Comparison of ENCODE assay signal across 8 cellular contexts in the genomic region with DNA sequence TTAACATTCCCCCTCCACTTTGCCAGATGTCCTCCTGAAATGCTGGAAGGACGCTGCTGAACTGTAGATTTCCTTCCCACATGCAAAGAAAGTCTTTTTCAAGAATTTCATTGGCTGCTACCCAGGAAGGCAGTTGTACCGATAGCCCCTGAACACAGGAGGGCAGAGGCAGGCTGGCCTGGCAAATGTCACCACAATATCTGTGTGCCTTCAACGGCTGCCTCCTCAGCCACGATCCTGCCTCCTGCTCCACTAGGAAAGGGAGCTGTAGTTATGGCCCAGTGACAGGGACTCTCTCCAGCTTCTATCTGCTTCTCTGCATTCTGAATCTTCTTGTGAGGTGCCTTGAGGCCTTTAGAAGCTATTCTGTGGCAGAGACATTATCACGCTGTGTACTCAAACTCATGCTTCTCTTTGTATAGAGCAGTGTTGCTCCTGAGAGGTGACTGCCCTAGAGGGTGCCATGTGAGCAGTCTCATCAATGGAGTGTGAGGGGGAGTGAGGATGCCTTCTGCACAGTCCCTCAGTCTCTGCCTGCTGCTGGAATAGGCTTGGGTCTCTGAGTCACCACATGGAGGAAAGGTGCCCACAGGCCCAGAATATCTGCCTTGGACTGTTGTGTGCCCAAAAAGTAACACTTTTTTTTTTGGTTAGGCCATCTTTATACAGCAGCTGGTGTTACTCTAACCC.
DNase-seq lines count a peak whose midpoint lies in the region; ATAC-seq and TF ChIP-seq lines count a peak whose summit lies in the region.

No MANE protein-coding gene starts in this region.

- no peak overlapping the region for H3K27ac Mint-ChIP-seq in CD4-positive, alpha-beta memory T cell

- ATAC-seq in HCT116 (peak; percentile 86), left colon (peak; percentile 63), GM21737 (IDR thresholded peaks at IDR 0.05; ENCODE audit: unreplicated experiment) (no peak)

- TF ChIP-seq RAD21 in HCT116 (IDR thresholded peaks at IDR 0.05; ENCODE audit: low read depth) = peak; percentile 61

- H3K9me3 Mint-ChIP-seq in CD4-positive, alpha-beta memory T cell = no peaks in the 10 kb centered on the region

- H3K27me3 Mint-ChIP-seq in CD4-positive, alpha-beta memory T cell = peaks cover 8% of the 10 kb centered on the region in 2 donors

- no peak overlapping the region for H3K4me3 ChIP-seq in HCT116 (replicated peaks in 1 of 2; ENCODE audit: low read depth in 1 of 2, low read length in 2 of 2)
- no peak overlapping the region for H3K4me3 ChIP-seq in breast epithelium
- no peak overlapping the region for H3K4me3 ChIP-seq in transverse colon
- no peak overlapping the region for H3K4me3 ChIP-seq in CD4-positive, alpha-beta memory T cell (ENCODE audit: low read length in 2 of 2)

- peaks cover 0 to 6% (median under 1%) of the 10 kb centered on the region in 4 donors for H3K4me1 Mint-ChIP-seq in CD4-positive, alpha-beta memory T cell

- TF ChIP-seq POLR2A in HCT116 (IDR thresholded peaks at IDR 0.05; ENCODE audit: borderline replicate concordance, extremely low read depth, insufficient read depth, insufficient read length) (no peak), breast epithelium (IDR thresholded peaks at IDR 0.05) (no peak), transverse colon (IDR thresholded peaks at IDR 0.05) (no peak)

- BruUV-seq in HCT116 (replicated peaks; lab: Mats Ljungman, UMichigan) = no TSS peak

- H3K27ac ChIP-seq in HCT116 (ENCODE audit: low read depth, low read length) = no peak overlapping the region
- H3K27ac ChIP-seq in breast epithelium = peak overlapping the region in 1 of 2 donors; percentile 29
- H3K27ac ChIP-seq in transverse colon = peak overlapping the region in 3 of 4 donors; percentile 53 to 74 (median 63)
- H3K27ac ChIP-seq in CD4-positive, alpha-beta memory T cell (ENCODE audit: low read depth, low read length) = no peak overlapping the region

- DNase-seq in GDM1 (lab: John Stamatoyannopoulos, UW) = peak; percentile 76
- DNase-seq in HCT116 (ENCODE audit: low read depth, low spot score) = no peak
- peak; percentile 72 to 84 for DNase-seq in NCI-H524 (lab: John Stamatoyannopoulos, UW)
- DNase-seq in breast epithelium (ENCODE audit: low spot score in 2 of 2) = peak in 1 of 2 donors; percentile 33
- DNase-seq in left colon = peak; percentile 28 to 36
- DNase-seq in transverse colon = peak; percentile 28
- no peak for DNase-seq in CD4-positive, alpha-beta memory T cell

- POLR2A ChIA-PET in HCT116 (lab: Charles Lee) = no interaction called here
- POLR2A ChIA-PET in CD4-positive, alpha-beta memory T cell (lab: Charles Lee; ENCODE audit: partially characterized antibody) = no interaction called here

- no peaks in the 10 kb centered on the region for H3K36me3 Mint-ChIP-seq in CD4-positive, alpha-beta memory T cell

- TF ChIP-seq CTCF in HCT116 (IDR thresholded peaks at IDR 0.05 in 2 of 3, conservative IDR thresholded peaks at IDR 0.05 in 1 of 3; ENCODE audit: borderline replicate concordance in 1 of 3, insufficient read depth in 1 of 3, low read depth in 2 of 3, low read length in 2 of 3) = peak; percentile 17 to 51 (median 41); a peak in 4 of 6 replicates
- peak in 2 of 3 donors; percentile 34 to 44 for TF ChIP-seq CTCF in breast epithelium (IDR thresholded peaks at IDR 0.05)
- peak; percentile 17 to 41 (median 30) for TF ChIP-seq CTCF in transverse colon (IDR thresholded peaks at IDR 0.05)

- TF ChIP-seq EP300 in transverse colon (IDR thresholded peaks at IDR 0.05; ENCODE audit: low read depth) = no peak

- H3K27me3 ChIP-seq in HCT116 (ENCODE audit: insufficient read depth, low read length) = no peaks in the 10 kb centered on the region; the same call in 1 of the 2 replicates
- no peaks in the 10 kb centered on the region for H3K27me3 ChIP-seq in breast epithelium
- H3K27me3 ChIP-seq in transverse colon = peaks cover 4% of the 10 kb centered on the region
- no peaks in the 10 kb centered on the region for H3K27me3 ChIP-seq in CD4-positive, alpha-beta memory T cell (ENCODE audit: insufficient read depth, low read length)

- H4K20me1 ChIP-seq in HCT116 (ENCODE audit: insufficient read depth) = no peaks in the 10 kb centered on the region

- H2AFZ ChIP-seq in HCT116 (ENCODE audit: low read depth, low read length, poor library complexity, severe bottlenecking) = no peak overlapping the region

- H3K9me2 ChIP-seq in HCT116 (ENCODE audit: insufficient read depth) = no peaks in the 10 kb centered on the region

- no peaks in the 10 kb centered on the region for H3K79me2 ChIP-seq in HCT116 (ENCODE audit: insufficient read depth, low read length)

- RAD21 ChIA-PET in HCT116 (lab: Charles Lee; ENCODE audit: low non-redundant PET in 1 of 2, low total read pairs in 2 of 2, uncharacterized antibody in 2 of 2, unreplicated experiment in 2 of 2) = no interaction called here

- in situ Hi-C loops in transverse colon (cut with MboI; ENCODE audit: low pct_ligation_motif_present in 1 of 4, low pct_unique_long_range_greater_than_20kb in 1 of 4, low sequenced_read_pairs in 3 of 4) = no loop called here

- H3K4me1 ChIP-seq in HCT116 (ENCODE audit: control insufficient read depth in 1 of 2, insufficient read depth in 2 of 2, low read length in 2 of 2) (no peaks in the 10 kb centered on the region), breast epithelium (no peaks in the 10 kb centered on the region), transverse colon (peaks cover 3 to 16% (median 8%) of the 10 kb centered on the region in 4 donors)
- H3K4me1 ChIP-seq in CD4-positive, alpha-beta memory T cell (ENCODE audit: insufficient read depth, low read length) = no peaks in the 10 kb centered on the region

- no peak overlapping the region for H3K4me2 ChIP-seq in HCT116 (ENCODE audit: low read length)

- intact Hi-C loops in HCT116 (cut with micrococcal nuclease) = loop anchor here (5.0 kb wide), 2 partner anchors 499 to 574 kb away; a partner anchor contains a TSS
- intact Hi-C loops in breast epithelium (cut with DNase I; ENCODE audit: low total_unique reads) = no loop called here
- intact Hi-C loops in left colon (cut with DNase I, micrococcal nuclease) = no loop called here
- intact Hi-C loops in transverse colon (cut with DNase I; ENCODE audit: low total_unique reads) = no loop called here
- intact Hi-C loops in CD4-positive, alpha-beta memory T cell (cut with micrococcal nuclease) = no loop called here

- CTCF ChIA-PET in HCT116 (lab: Charles Lee) = interaction anchor here (0.8 to 2.4 kb wide), 3 partner anchors 486 to 501 kb away, joined by 3 to 6 read pairs (median 3); no protein-coding TSS in a partner anchor
- CTCF ChIA-PET in CD4-positive, alpha-beta memory T cell (lab: Charles Lee; ENCODE audit: partially characterized antibody) = no interaction called here

- 14 to 16% methylated on average over 1 to 5 of the region's 5 CpGs for whole genome bisulfite sequencing in transverse colon (ENCODE audit: low coverage in 1 of 2), 2 donors

- no peak overlapping the region for H3K9ac ChIP-seq in HCT116 (ENCODE audit: low read length)

- no peak overlapping the region for H3K4me3 Mint-ChIP-seq in CD4-positive, alpha-beta memory T cell

- H3K9me3 ChIP-seq in HCT116 (ENCODE audit: control insufficient read depth in 1 of 2, insufficient read depth in 1 of 2, low read depth in 1 of 2, low read length in 2 of 2) (no peaks in the 10 kb centered on the region), breast epithelium (no peaks in the 10 kb centered on the region), transverse colon (no peaks in the 10 kb centered on the region)
- no peaks in the 10 kb centered on the region for H3K9me3 ChIP-seq in CD4-positive, alpha-beta memory T cell (ENCODE audit: control insufficient read depth in 1 of 2, low read length in 2 of 2)

- H3K36me3 ChIP-seq in HCT116 (ENCODE audit: control insufficient read depth in 1 of 2, insufficient read depth in 2 of 2, low read length in 2 of 2) (no peaks in the 10 kb centered on the region), breast epithelium (no peaks in the 10 kb centered on the region), transverse colon (no peaks in the 10 kb centered on the region)
- H3K36me3 ChIP-seq in CD4-positive, alpha-beta memory T cell (ENCODE audit: insufficient read depth, low read length) = no peaks in the 10 kb centered on the region

TF ChIP-seq in HCT116, 20 proteins besides CTCF, POLR2A, EP300 and RAD21:
- TF ChIP-seq ZFX (IDR thresholded peaks at IDR 0.05) (no peak), EGR1 (IDR thresholded peaks at IDR 0.05; ENCODE audit: low read depth) (no peak), FOSL1 (IDR thresholded peaks at IDR 0.05; ENCODE audit: low read depth) (no peak), CBX3 (IDR thresholded peaks at IDR 0.05; ENCODE audit: low read depth) (no peak), JUND (IDR thresholded peaks at IDR 0.05) (no peak), SIN3A (IDR thresholded peaks at IDR 0.05; ENCODE audit: low read depth) (no peak), ELF1 (IDR thresholded peaks at IDR 0.05; ENCODE audit: borderline replicate concordance, low read depth) (no peak), SP1 (IDR thresholded peaks at IDR 0.05; ENCODE audit: low read depth) (no peak)
- TF ChIP-seq, protein P1, sequence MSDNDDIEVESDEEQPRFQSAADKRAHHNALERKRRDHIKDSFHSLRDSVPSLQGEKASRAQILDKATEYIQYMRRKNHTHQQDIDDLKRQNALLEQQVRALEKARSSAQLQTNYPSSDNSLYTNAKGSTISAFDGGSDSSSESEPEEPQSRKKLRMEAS (IDR thresholded peaks at IDR 0.05) = no peak

Comparison
In these comparisons a context has a peak if more than half of its experiments do, and no peak if none do; other contexts are left out.
1. DNase-seq: peak in GDM1 (single experiment), NCI-H524 (2 of 2), left colon (2 of 2) and transverse colon (single experiment); none in HCT116 (single experiment) and CD4-positive, alpha-beta memory T cell (0 of 5).
2. H3K27ac ChIP-seq: peak in transverse colon (3 of 4); none in HCT116 (single experiment) and CD4-positive, alpha-beta memory T cell (single experiment).
3. Peak in every context shown above with its lines, with median percentiles within 50 percentile points of each other: CTCF ChIP-seq.